Comparison of ENCODE assay signal across 9 cellular contexts in the genomic region with DNA sequence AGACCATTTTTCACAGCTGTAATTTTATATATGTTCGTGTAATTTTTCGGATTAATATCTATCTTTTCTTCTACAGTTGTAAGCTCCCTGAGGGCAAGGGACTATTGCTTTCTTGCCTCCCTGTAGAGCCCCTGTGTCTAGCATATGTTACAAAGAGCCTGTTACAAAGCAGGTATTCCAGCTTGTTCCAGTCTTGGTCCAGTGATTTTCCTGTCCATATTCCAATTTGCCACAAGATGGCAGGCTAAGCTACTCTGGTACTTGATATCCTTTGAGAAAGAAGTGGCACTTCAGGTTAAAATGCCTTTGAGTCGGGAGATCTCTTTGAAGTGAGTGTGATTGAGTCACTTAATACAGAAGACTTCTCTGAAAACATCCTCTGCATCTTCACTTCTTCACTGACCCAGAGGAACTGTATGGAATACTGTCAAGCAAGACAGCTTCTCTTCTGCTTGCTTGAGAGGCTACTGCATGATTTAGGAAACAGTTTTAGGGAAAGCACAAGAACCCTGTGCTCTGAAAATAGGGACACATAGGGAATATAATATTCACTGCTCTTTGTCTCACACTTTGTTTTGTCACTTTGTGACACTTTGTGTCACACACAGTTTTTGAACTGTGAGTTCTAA. TPM values are rescaled to one million over a fixed set of nuclear protein-coding genes. Genes with fewer than 3 reads are reported as not detected.
A peak's percentile ranks its signal among the peaks of the same experiment; 100 is the strongest.
DNase-seq lines count a peak whose midpoint lies in the region; ATAC-seq, FAIRE-seq and TF ChIP-seq lines count a peak whose summit lies in the region.
"Had no signal": no experiment of that assay in that cellular context is flagged by ENCODE, and none has a peak within 500 bp of the region (broad histone marks: within the 10 kb centered on the region; RNA-seq: fewer than 3 reads in every experiment).

No MANE protein-coding gene starts in this region.

- H3K4me3 ChIP-seq in heart left ventricle (no peak overlapping the region), adipocyte (ENCODE audit: low read length) (no peak overlapping the region), lower leg skin (ENCODE audit: low read depth, poor library complexity, severe bottlenecking) (no peak overlapping the region)

- H3K9ac ChIP-seq in adipocyte (ENCODE audit: low read length), result no peak overlapping the region

- no peak overlapping the region for H3K27ac ChIP-seq in heart left ventricle

- 47 to 51% (median 49%) methylated on average over 3 of the region's 3 CpGs for WGBS in heart left ventricle, 4 donors
- 51 to 63% methylated on average over 3 of the region's 3 CpGs for WGBS in lower leg skin, 2 donors

- H3K4me1 ChIP-seq in heart left ventricle, result peaks cover 0 to 10% (median 5%) of the 10 kb centered on the region in 12 donors
- no peaks in the 10 kb centered on the region for H3K4me1 ChIP-seq in adipocyte (ENCODE audit: control insufficient read depth, insufficient read depth, low read length)

- H3K9me3 ChIP-seq in heart left ventricle (no peaks in the 10 kb centered on the region), adipocyte (ENCODE audit: control insufficient read depth, low read length) (no peaks in the 10 kb centered on the region)

- no peak for TF ChIP-seq POLR2A in heart left ventricle (IDR thresholded peaks at IDR 0.05)
- TF ChIP-seq POLR2A in lower leg skin (IDR thresholded peaks at IDR 0.05), result no peak

- TF ChIP-seq CTCF in heart left ventricle (IDR thresholded peaks at IDR 0.05), result peak; percentile 33 to 73 (median 54)
- no peak for TF ChIP-seq CTCF in lower leg skin (IDR thresholded peaks at IDR 0.05)

- no peaks in the 10 kb centered on the region for H3K36me3 ChIP-seq in heart left ventricle
- no peaks in the 10 kb centered on the region for H3K36me3 ChIP-seq in adipocyte (ENCODE audit: control insufficient read depth, insufficient read depth, low read length, severe bottlenecking)

- peak; percentile 82 for FAIRE-seq in islet of Langerhans (lab: Jason Lieb, UNC)

- no peak for DNase-seq in heart left ventricle
- DNase-seq in Right ventricle myocardium inferior (ENCODE audit: missing footprints), result no peak
- DNase-seq in NCI-H2107 treated with DMSO at 0.1 percent for 48 hours (lab: John Stamatoyannopoulos, UW; ENCODE audit: unreplicated experiment), result peak; percentile 82
- DNase-seq in adipocyte (ENCODE audit: low read depth), result peak; percentile 79
- DNase-seq in lower leg skin (ENCODE audit: low spot score in 2 of 2), result no peak
- DNase-seq: activated naive CD8-positive, alpha-beta T cell treated with anti-CD3 and anti-CD28 coated beads, Interleukin-2, amount 10 ng/mL, durations not matched to agents 7 days and 5 days had no signal

- intact Hi-C loops in heart left ventricle (cut with DNase I) (loop anchor here in 9 of 10 donors (2.0 to 10.0 kb wide), 4 partner anchors 632 to 710 kb away; no protein-coding TSS in a partner anchor), Right ventricle myocardium inferior (cut with DNase I) (loop anchor here (2.0 to 5.0 kb wide), 2 partner anchors 515 to 708 kb away; no protein-coding TSS in a partner anchor), lower leg skin (cut with DNase I; ENCODE audit: low total_unique reads) (loop anchor here (10.0 kb wide), 1 partner anchor 712 kb away; no protein-coding TSS in a partner anchor)

- peak in 2 of 4 donors; percentile 35 to 36 for ATAC-seq in heart left ventricle
- no peak for ATAC-seq in Right ventricle myocardium inferior
- ATAC-seq in GM18873 (IDR thresholded peaks at IDR 0.05; ENCODE audit: low FRiP score, unreplicated experiment), result no peak
- no peak for ATAC-seq in GM18519 (IDR thresholded peaks at IDR 0.05; ENCODE audit: low FRiP score, unreplicated experiment)

- H3K27me3 ChIP-seq in heart left ventricle (peaks cover 0 to 3% (median 0%) of the 10 kb centered on the region in 9 donors), adipocyte (replicated peaks; ENCODE audit: control insufficient read depth, insufficient read depth, low read length) (no peaks in the 10 kb centered on the region)

RNA-seq across cellular contexts. Expression of gene CAVIN4, which starts 24.5 kb away (rescaled TPM):
- 100 to 1,000 TPM in 1 of 9 donors, 10 to 100 TPM in 8; 35.6 to 133 (median 75.1) TPM for total RNA-seq in heart left ventricle
- polyA plus RNA-seq in heart left ventricle, result 10 to 100 TPM; 13.9 to 42.1 TPM
- total RNA-seq in Right ventricle myocardium inferior, result 79.3 TPM
- total RNA-seq in lower leg skin, result under 1 TPM in 2 of 4 donors, not detected in 2; 0.29 to 0.34 TPM

Comparison
In these comparisons a context has a peak if more than half of its experiments do, and no peak if none do; other contexts are left out.
1. DNase-seq: peak in NCI-H2107 treated with DMSO at 0.1 percent for 48 hours (single experiment) and adipocyte (single experiment); none in heart left ventricle (0 of 5), Right ventricle myocardium inferior (single experiment) and lower leg skin (0 of 2).
2. CTCF ChIP-seq: peak in heart left ventricle (12 of 12); none in lower leg skin (0 of 3).
3. RNA of gene CAVIN4, which starts 24.5 kb away (total RNA-seq): 79.3 TPM in Right ventricle myocardium inferior (single experiment) and 35.6 to 133 TPM in heart left ventricle; 0.29 to 0.34 TPM in lower leg skin; every median in the first group is over 10 times any median in the second.